In genomic region chr1:57079454-57080157, GRCh38 we compare ENCODE assay signal across 15 cellular contexts.
A peak's percentile ranks its signal among the peaks of the same experiment; 100 is the strongest.
DNase-seq lines count a peak whose midpoint lies in the region; ATAC-seq, FAIRE-seq and TF ChIP-seq lines count a peak whose summit lies in the region.
"Had no signal": no experiment of that assay in that cellular context is flagged by ENCODE, and none has a peak within 500 bp of the region (broad histone marks: within the 10 kb centered on the region; RNA-seq: fewer than 3 reads in every experiment).

No MANE protein-coding gene starts in this region.

- H2AFZ ChIP-seq in HCT116 (ENCODE audit: low read depth, low read length, poor library complexity, severe bottlenecking) = no peak overlapping the region
- no peak overlapping the region for H2AFZ ChIP-seq in keratinocyte (ENCODE audit: control insufficient read depth, low read length)

- no peak overlapping the region; the same call in 1 of the 2 replicates for H3K27ac Mint-ChIP-seq in WTC11
- H3K27ac Mint-ChIP-seq: CD4-positive, alpha-beta memory T cell; natural killer cell had no signal

- peak; percentile 34 for TF ChIP-seq CTCF in D721Med (IDR thresholded peaks at IDR 0.05; ENCODE audit: insufficient read depth, missing control alignments)
- TF ChIP-seq CTCF in HCT116 (IDR thresholded peaks at IDR 0.05 in 2 of 3, conservative IDR thresholded peaks at IDR 0.05 in 1 of 3; ENCODE audit: borderline replicate concordance in 1 of 3, insufficient read depth in 1 of 3, low read depth in 2 of 3, low read length in 2 of 3) = peak in 2 of 3 experiments; percentile 45 to 60; a peak in 4 of 6 replicates
- TF ChIP-seq CTCF in WTC11 (IDR thresholded peaks at IDR 0.05) = peak; percentile 29
- TF ChIP-seq CTCF in keratinocyte (optimal IDR thresholded peaks at IDR 0.05 in 1 of 3, IDR thresholded peaks at IDR 0.05 in 1 of 3, conservative IDR thresholded peaks at IDR 0.05 in 1 of 3; ENCODE audit: extremely low read depth in 1 of 3, insufficient read depth in 2 of 3, low read length in 3 of 3) = peak; percentile 37 to 53 (median 50)

- TF ChIP-seq POLR2A in HCT116 (IDR thresholded peaks at IDR 0.05; ENCODE audit: borderline replicate concordance, extremely low read depth, insufficient read depth, insufficient read length) = no peak

- DNase-seq in D721Med (ENCODE audit: insufficient read length, low spot score) (no peak), HCT116 (ENCODE audit: low read depth, low spot score) (no peak), WTC11 (ENCODE audit: low spot score) (peak; percentile 33), keratinocyte (ENCODE audit: low read depth, low spot score) (no peak), T-helper 2 cell (no peak), NCI-H774 (lab: John Stamatoyannopoulos, UW) (no peak), NCI-H510A (lab: John Stamatoyannopoulos, UW) (no peak)
- DNase-seq in stimulated activated naive CD4-positive, alpha-beta T cell (lab: John Stamatoyannopoulos, UW) = no peak
- DNase-seq: CD4-positive, alpha-beta memory T cell; kidney; natural killer cell; NCI-H2227 treated with DMSO at 0.1 percent for 48 hours; SIG-M5 had no signal

- H3K27ac ChIP-seq in HCT116 (ENCODE audit: low read depth, low read length) (no peak overlapping the region), keratinocyte (ENCODE audit: control insufficient read depth, insufficient read depth, low read length) (no peak overlapping the region)
- H3K27ac ChIP-seq: breast epithelium had no signal

- H3K9me3 ChIP-seq in HCT116 (ENCODE audit: control insufficient read depth in 1 of 2, insufficient read depth in 1 of 2, low read depth in 1 of 2, low read length in 2 of 2) = no peaks in the 10 kb centered on the region
- H3K9me3 ChIP-seq in keratinocyte (ENCODE audit: control insufficient read depth, low read depth, low read length) = no peaks in the 10 kb centered on the region
- H3K9me3 ChIP-seq: breast epithelium had no signal

- H3K4me3 Mint-ChIP-seq in WTC11 = no peak overlapping the region
- H3K4me3 Mint-ChIP-seq: natural killer cell had no signal

- H3K27me3 Mint-ChIP-seq in WTC11 (ENCODE audit: low read depth) = no peaks in the 10 kb centered on the region
- H3K27me3 Mint-ChIP-seq: CD4-positive, alpha-beta memory T cell had no signal

- H3K4me3 ChIP-seq in HCT116 (replicated peaks in 1 of 2; ENCODE audit: low read depth in 1 of 2, low read length in 2 of 2) (no peak overlapping the region), keratinocyte (ENCODE audit: control insufficient read depth in 2 of 3, extremely low read depth in 1 of 3, insufficient read depth in 2 of 3, low read depth in 1 of 3, low read length in 3 of 3) (no peak overlapping the region)
- H3K4me3 ChIP-seq: breast epithelium had no signal

- intact Hi-C loops in HCT116 (cut with micrococcal nuclease) = no loop called here

- no peak overlapping the region for H3K9ac ChIP-seq in HCT116 (ENCODE audit: low read length)
- H3K9ac ChIP-seq in keratinocyte (ENCODE audit: control insufficient read depth, extremely low read depth, insufficient read depth, low read length) = no peak overlapping the region

- no TSS peak for BruUV-seq in HCT116 (replicated peaks; lab: Mats Ljungman, UMichigan)

- no peak for TF ChIP-seq RAD21 in HCT116 (IDR thresholded peaks at IDR 0.05; ENCODE audit: low read depth)

- peaks cover 3% of the 10 kb centered on the region for H3K9me3 Mint-ChIP-seq in WTC11
- H3K9me3 Mint-ChIP-seq: CD4-positive, alpha-beta memory T cell; natural killer cell had no signal

- FAIRE-seq in D721Med (lab: Jason Lieb, UNC) = no peak
- no peak for FAIRE-seq in keratinocyte (lab: Jason Lieb, UNC)
- FAIRE-seq: kidney had no signal

- POLR2A ChIA-PET in HCT116 (lab: Charles Lee) (no interaction called here), WTC11 (lab: Charles Lee) (interaction anchor here (0.7 kb wide), 1 partner anchor 154 kb away, joined by 3 read pairs; no protein-coding TSS in a partner anchor)

- no peaks in the 10 kb centered on the region for H3K36me3 Mint-ChIP-seq in WTC11
- H3K36me3 Mint-ChIP-seq: CD4-positive, alpha-beta memory T cell; natural killer cell had no signal

- RAD21 ChIA-PET in HCT116 (lab: Charles Lee; ENCODE audit: low non-redundant PET in 1 of 2, low total read pairs in 2 of 2, uncharacterized antibody in 2 of 2, unreplicated experiment in 2 of 2) = no interaction called here

- H3K79me2 ChIP-seq in HCT116 (ENCODE audit: insufficient read depth, low read length) = no peaks in the 10 kb centered on the region
- H3K79me2 ChIP-seq in keratinocyte (ENCODE audit: control insufficient read depth, insufficient read depth, low read length) = no peaks in the 10 kb centered on the region

- H3K4me2 ChIP-seq in HCT116 (ENCODE audit: low read length) (no peak overlapping the region), keratinocyte (ENCODE audit: control insufficient read depth, extremely low read depth, insufficient read depth, low read depth, low read length) (no peak overlapping the region)

- peaks cover 9% of the 10 kb centered on the region; the same call in 1 of the 2 replicates for H3K27me3 ChIP-seq in HCT116 (ENCODE audit: insufficient read depth, low read length)
- H3K27me3 ChIP-seq in keratinocyte (ENCODE audit: control insufficient read depth, extremely low read depth, insufficient read depth, low read length) = no peaks in the 10 kb centered on the region
- H3K27me3 ChIP-seq: breast epithelium had no signal

- H3K4me1 ChIP-seq in HCT116 (ENCODE audit: control insufficient read depth in 1 of 2, insufficient read depth in 2 of 2, low read length in 2 of 2) = no peaks in the 10 kb centered on the region
- no peaks in the 10 kb centered on the region for H3K4me1 ChIP-seq in keratinocyte (ENCODE audit: control insufficient read depth, extremely low read depth, insufficient read depth, low read length)
- H3K4me1 ChIP-seq: breast epithelium had no signal

- H3K9me2 ChIP-seq in HCT116 (ENCODE audit: insufficient read depth) = no peaks in the 10 kb centered on the region

- H3K36me3 ChIP-seq in HCT116 (ENCODE audit: control insufficient read depth in 1 of 2, insufficient read depth in 2 of 2, low read length in 2 of 2) (no peaks in the 10 kb centered on the region), keratinocyte (ENCODE audit: control insufficient read depth in 2 of 2, extremely low read depth in 1 of 2, insufficient read depth in 2 of 2, low read length in 2 of 2) (no peaks in the 10 kb centered on the region)
- H3K36me3 ChIP-seq: breast epithelium had no signal

- ATAC-seq in HCT116 = peak; percentile 60
- ATAC-seq in WTC11 = peak; percentile 87
- ATAC-seq: esophagus mucosa, natural killer cell had no signal

- H4K20me1 ChIP-seq in HCT116 (ENCODE audit: insufficient read depth) (no peaks in the 10 kb centered on the region), keratinocyte (ENCODE audit: control insufficient read depth, extremely low read depth, insufficient read depth, low read length) (no peaks in the 10 kb centered on the region)

- no peaks in the 10 kb centered on the region for H3K9me1 ChIP-seq in keratinocyte (ENCODE audit: control insufficient read depth, extremely low read depth, insufficient read depth, low read length)

- dilution Hi-C loops in keratinocyte (cut with MboI; ENCODE audit: extremely low pct_ligation_motif_present, low sequenced_read_pairs) = no loop called here

- CTCF ChIA-PET in HCT116 (lab: Charles Lee) (no interaction called here), WTC11 (lab: Charles Lee) (no interaction called here)

- peaks cover 3% of the 10 kb centered on the region for H3K4me1 Mint-ChIP-seq in WTC11
- H3K4me1 Mint-ChIP-seq: natural killer cell had no signal

TF ChIP-seq in HCT116, 20 proteins besides CTCF, POLR2A, EP300 and RAD21 (continues in another document):
- TF ChIP-seq FOSL1 (IDR thresholded peaks at IDR 0.05; ENCODE audit: low read depth) (no peak), SIN3A (IDR thresholded peaks at IDR 0.05; ENCODE audit: low read depth) (no peak), TCF7L2 (IDR thresholded peaks at IDR 0.05; ENCODE audit: borderline replicate concordance, extremely low read depth, insufficient read depth, insufficient read length) (no peak), ZNF274 (IDR thresholded peaks at IDR 0.05; ENCODE audit: low read depth, low read length) (no peak), ELF1 (IDR thresholded peaks at IDR 0.05; ENCODE audit: borderline replicate concordance, low read depth) (no peak)

TF ChIP-seq in WTC11, 78 proteins besides CTCF, POLR2A, EP300 and RAD21 (continues in another document):
- TF ChIP-seq ZNF423 (CRISPR knock-in tag; IDR thresholded peaks at IDR 0.05) (no peak), ZNF425 (CRISPR knock-in tag; conservative IDR thresholded peaks at IDR 0.05) (no peak)
